In genomic region chr18:12947355-12948054, GRCh38 we compare ENCODE assay signal across 8 cellular contexts. TPM values are rescaled to one million over a fixed set of nuclear protein-coding genes. Genes with fewer than 3 reads are reported as not detected.
DNase-seq lines count a peak whose midpoint lies in the region; ATAC-seq and TF ChIP-seq lines count a peak whose summit lies in the region.

TSS of gene SEH1L (plus strand) at chr18:12948011. CDS start at chr18:12948122, 111 bp downstream.

- peak within 1 kb of the TSS; percentile 99 for H3K27ac Mint-ChIP-seq in activated T-cell treated with anti-CD3 and anti-CD28 coated beads, Interleukin-2, amount 50 U/mL, for 24 hours

- ATAC-seq in GM21723 (IDR thresholded peaks at IDR 0.05; ENCODE audit: unreplicated experiment) = peak; percentile 82

- DNase-seq in DMS153 (lab: John Stamatoyannopoulos, UW) = peak; percentile 68
- DNase-seq in KG1 (lab: John Stamatoyannopoulos, UW) = peak; percentile 96
- DNase-seq in activated T-cell treated with anti-CD3 and anti-CD28 coated beads, Interleukin-2, amount 50 U/mL, for 24 hours = peak; percentile 98
- peak; percentile 100 for DNase-seq in erythroblast (lab: John Stamatoyannopoulos, UW)
- peak; percentile 100 for DNase-seq in stimulated activated CD8-positive, alpha-beta memory T cell treated with anti-CD3 and anti-CD28 coated beads, Interleukin-4, amount 100 ng/mL, for 48 hours

- H3K36me3 Mint-ChIP-seq in activated T-cell treated with anti-CD3 and anti-CD28 coated beads, Interleukin-2, amount 50 U/mL, for 24 hours (ENCODE audit: low read depth) = peaks cover 51% of the 10 kb centered on the region

- peak within 1 kb of the TSS; percentile 82 for H3K4me3 ChIP-seq in mucosa of stomach (ENCODE audit: low read length)

- H3K4me1 Mint-ChIP-seq in activated T-cell treated with anti-CD3 and anti-CD28 coated beads, Interleukin-2, amount 50 U/mL, for 24 hours (ENCODE audit: low read depth) = peaks cover 50% of the 10 kb centered on the region

- no peaks in the 10 kb centered on the region for H3K27me3 ChIP-seq in mucosa of stomach (ENCODE audit: control insufficient read depth, insufficient read depth, low read length)

- H3K9me3 Mint-ChIP-seq in activated T-cell treated with anti-CD3 and anti-CD28 coated beads, Interleukin-2, amount 50 U/mL, for 24 hours = no peaks in the 10 kb centered on the region

- peak within 1 kb of the TSS; percentile 92 for H3K4me3 Mint-ChIP-seq in activated T-cell treated with anti-CD3 and anti-CD28 coated beads, Interleukin-2, amount 50 U/mL, for 24 hours

- H3K27me3 Mint-ChIP-seq in activated T-cell treated with anti-CD3 and anti-CD28 coated beads, Interleukin-2, amount 50 U/mL, for 24 hours = no peaks in the 10 kb centered on the region

- peaks cover 9% of the 10 kb centered on the region for H3K4me1 ChIP-seq in mucosa of stomach (ENCODE audit: control insufficient read depth, insufficient read depth, low read length)

- H3K9ac ChIP-seq in mucosa of stomach (ENCODE audit: low read length) = peak within 1 kb of the TSS; percentile 74

- no peaks in the 10 kb centered on the region for H3K36me3 ChIP-seq in mucosa of stomach (ENCODE audit: control insufficient read depth, insufficient read depth, low read length)

- peak; percentile 49 for TF ChIP-seq POLR2A in erythroblast (IDR thresholded peaks at IDR 0.05; ENCODE audit: low read length)

- H3K9me3 ChIP-seq in mucosa of stomach (ENCODE audit: control insufficient read depth, low read length) = no peaks in the 10 kb centered on the region

TF ChIP-seq in PFSK-1, 5 proteins besides CTCF, POLR2A, EP300 and RAD21:
- TF ChIP-seq SIN3A (IDR thresholded peaks at IDR 0.05; ENCODE audit: borderline replicate concordance, insufficient read depth, low read length) (no peak), FOXP2 (optimal IDR thresholded peaks at IDR 0.05; ENCODE audit: borderline replicate concordance, extremely low read depth, extremely low read length, insufficient read depth) (no peak), POLR2AphosphoS5 (IDR thresholded peaks at IDR 0.05; ENCODE audit: low read depth, low read length) (peak; percentile 62; the same call in 1 of the 2 replicates), TAF1 (IDR thresholded peaks at IDR 0.05; ENCODE audit: borderline replicate concordance, insufficient read depth, low read length) (no peak), REST (IDR thresholded peaks at IDR 0.05; ENCODE audit: insufficient read depth in 1 of 2, low read depth in 2 of 2, low read length in 2 of 2) (no peak)
TF ChIP-seq in PFSK-1: peak in this region for 1.

RNA-seq across cellular contexts. Expression of gene SEH1L, which starts in this region (rescaled TPM):
- 44.5 TPM for polyA plus RNA-seq in PFSK-1 (2012; ENCODE audit: insufficient read length, low read depth)

Comparison
In these comparisons a context has a peak if more than half of its experiments do, and no peak if none do; other contexts are left out.
1. Peak in every context shown above with its lines: DNase-seq, ATAC-seq and H3K4me3 ChIP-seq.